ENCODE assay signal across 20 cellular contexts in genomic region chr6:79441222-79441621, GRCh38.
DNase-seq lines count a peak whose midpoint lies in the region; ATAC-seq, FAIRE-seq and TF ChIP-seq lines count a peak whose summit lies in the region.
"Had no signal": no experiment of that assay in that cellular context is flagged by ENCODE, and none has a peak within 500 bp of the region (broad histone marks: within the 10 kb centered on the region; RNA-seq: fewer than 3 reads in every experiment).

No MANE protein-coding gene starts in this region.

- H3K27ac ChIP-seq in mammary epithelial cell (ENCODE audit: insufficient read depth, low read depth, low read length) = no peak overlapping the region
- no peak overlapping the region for H3K27ac ChIP-seq in GM23338 (ENCODE audit: low read depth)
- H3K27ac ChIP-seq: 22Rv1, A549, C4-2B had no signal

- peaks cover 4% of the 10 kb centered on the region; the same call in 1 of the 2 replicates for H3K9me2 ChIP-seq in GM23338 (ENCODE audit: insufficient read depth)

- no peak overlapping the region for H3K9ac ChIP-seq in mammary epithelial cell (ENCODE audit: insufficient read depth, low read length)

- DNase-seq in mammary epithelial cell = peak; percentile 29
- no peak for DNase-seq in MCF 10A (ENCODE audit: unreplicated experiment)
- DNase-seq in bronchial epithelial cell (ENCODE audit: low read depth) = peak; percentile 83
- peak; percentile 77 for DNase-seq in epithelial cell of esophagus (ENCODE audit: low read depth)
- no peak for DNase-seq in osteocyte (ENCODE audit: extremely low spot score, unreplicated experiment)
- no peak for DNase-seq in NCI-H2227 treated with DMSO at 0.1 percent for 48 hours (lab: John Stamatoyannopoulos, UW)
- DNase-seq in NCI-H1048 (lab: John Stamatoyannopoulos, UW) = no peak
- DNase-seq in GM23338 (ENCODE audit: low spot score) = no peak
- DNase-seq: AML-193; Caco-2; CD4-positive, alpha-beta T cell had no signal

- no TSS peak for BruUV-seq in mammary epithelial cell (replicated peaks; lab: Mats Ljungman, UMichigan)
- BruUV-seq in MCF 10A (replicated peaks; lab: Mats Ljungman, UMichigan) = no TSS peak

- peaks cover 22% of the 10 kb centered on the region for H3K4me1 Mint-ChIP-seq in MCF 10A (ENCODE audit: insufficient read depth, unreplicated experiment)
- peaks cover 22% of the 10 kb centered on the region for H3K4me1 Mint-ChIP-seq in osteocyte (ENCODE audit: unreplicated experiment)
- no peaks in the 10 kb centered on the region for H3K4me1 Mint-ChIP-seq in GM23338

- FAIRE-seq in bronchial epithelial cell (lab: Jason Lieb, UNC) = no peak
- FAIRE-seq: A549, D721Med, G401.6, GM12891, GM19239, HepG2 had no signal

- no peak for ATAC-seq in GM23338
- ATAC-seq: A549, HepG2 had no signal

- intact Hi-C loops in mammary epithelial cell (cut with micrococcal nuclease) = no loop called here
- intact Hi-C loops in MCF 10A (cut with micrococcal nuclease) = no loop called here

- dilution Hi-C loops in mammary epithelial cell (cut with HindIII; ENCODE audit: low sequenced_read_pairs) = no loop called here

- H3K4me3 ChIP-seq in mammary epithelial cell (replicated peaks in 1 of 3; ENCODE audit: insufficient read depth in 1 of 3, low read depth in 2 of 3, low read length in 3 of 3) (no peak overlapping the region), bronchial epithelial cell (ENCODE audit: low read depth, low read length) (no peak overlapping the region), epithelial cell of esophagus (ENCODE audit: low read length) (no peak overlapping the region), GM23338 (no peak overlapping the region)
- H3K4me3 ChIP-seq: A549, HAP-1 had no signal

- peaks cover 3% of the 10 kb centered on the region for H3K9me3 ChIP-seq in mammary epithelial cell (replicated peaks; ENCODE audit: insufficient read depth, low read length)
- H3K9me3 ChIP-seq: A549, HAP-1 had no signal

- in situ Hi-C loops in mammary epithelial cell (cut with MboI; ENCODE audit: low sequenced_read_pairs in 2 of 2) = no loop called here

- H3K27me3 Mint-ChIP-seq in MCF 10A (ENCODE audit: insufficient read depth, unreplicated experiment) = no peaks in the 10 kb centered on the region
- H3K27me3 Mint-ChIP-seq in osteocyte (ENCODE audit: unreplicated experiment) = peaks cover under 1% of the 10 kb centered on the region
- H3K27me3 Mint-ChIP-seq in GM23338 (ENCODE audit: insufficient read depth, low read depth, poor library complexity) = peaks cover 2% of the 10 kb centered on the region
- H3K27me3 Mint-ChIP-seq: CD4-positive, alpha-beta T cell had no signal

- no peaks in the 10 kb centered on the region for H3K36me3 Mint-ChIP-seq in MCF 10A (ENCODE audit: insufficient read depth, unreplicated experiment)
- H3K36me3 Mint-ChIP-seq in osteocyte (ENCODE audit: unreplicated experiment) = peaks cover 5% of the 10 kb centered on the region
- H3K36me3 Mint-ChIP-seq in GM23338 (ENCODE audit: low read depth) = peaks cover 14% of the 10 kb centered on the region

- H3K4me2 ChIP-seq in mammary epithelial cell (ENCODE audit: insufficient read depth, low read depth, low read length) (no peak overlapping the region), GM23338 (no peak overlapping the region)
- H3K4me2 ChIP-seq: A549 had no signal

- H4K20me1 ChIP-seq in mammary epithelial cell (ENCODE audit: insufficient read depth, low read length) = no peaks in the 10 kb centered on the region
- H4K20me1 ChIP-seq in GM23338 (replicated peaks; ENCODE audit: insufficient read depth) = no peaks in the 10 kb centered on the region; the same call in 1 of the 2 replicates

- H3K79me2 ChIP-seq in mammary epithelial cell (ENCODE audit: insufficient read depth, low read length) (no peaks in the 10 kb centered on the region), GM23338 (replicated peaks; ENCODE audit: insufficient read depth) (no peaks in the 10 kb centered on the region)

- no peak overlapping the region for H2AFZ ChIP-seq in mammary epithelial cell (ENCODE audit: low read depth, low read length)
- H2AFZ ChIP-seq in GM23338 = no peak overlapping the region

- TF ChIP-seq CTCF in mammary epithelial cell (conservative IDR thresholded peaks at IDR 0.05 in 1 of 2, IDR thresholded peaks at IDR 0.05 in 1 of 2; ENCODE audit: extremely low read depth in 1 of 2, insufficient read depth in 1 of 2, low read depth in 1 of 2, low read length in 2 of 2) (no peak), MCF 10A (IDR thresholded peaks at IDR 0.05; ENCODE audit: unreplicated experiment) (no peak), bronchial epithelial cell (IDR thresholded peaks at IDR 0.05; ENCODE audit: insufficient read depth, low read length, severe bottlenecking) (no peak), epithelial cell of esophagus (IDR thresholded peaks at IDR 0.05; ENCODE audit: insufficient read depth, low read depth, low read length, missing control alignments) (no peak), osteocyte (IDR thresholded peaks at IDR 0.05) (no peak), GM23338 (conservative IDR thresholded peaks at IDR 0.05; ENCODE audit: low read depth in 2 of 2) (no peak)

- H3K4me1 ChIP-seq in mammary epithelial cell (ENCODE audit: insufficient read depth, low read length) (no peaks in the 10 kb centered on the region), GM23338 (ENCODE audit: insufficient read depth) (no peaks in the 10 kb centered on the region)
- H3K4me1 ChIP-seq: HAP-1 had no signal

- H3K27me3 ChIP-seq in mammary epithelial cell (ENCODE audit: insufficient read depth, low read length) = no peaks in the 10 kb centered on the region
- H3K27me3 ChIP-seq in bronchial epithelial cell (ENCODE audit: control insufficient read depth, insufficient read depth, low read length) = no peaks in the 10 kb centered on the region
- no peaks in the 10 kb centered on the region for H3K27me3 ChIP-seq in GM23338 (ENCODE audit: insufficient read depth)

- H3K36me3 ChIP-seq in mammary epithelial cell (ENCODE audit: insufficient read depth, low read length) (no peaks in the 10 kb centered on the region), bronchial epithelial cell (ENCODE audit: control insufficient read depth, insufficient read depth, low read length) (no peaks in the 10 kb centered on the region), GM23338 (ENCODE audit: insufficient read depth) (no peaks in the 10 kb centered on the region)
- H3K36me3 ChIP-seq: HAP-1 had no signal

- POLR2A ChIA-PET in MCF 10A (lab: Yijun Ruan, JAX) = interaction anchor here (1.0 to 3.6 kb wide), 2 partner anchors 12 to 14 kb away, joined by 3 to 17 read pairs; no protein-coding TSS in a partner anchor

- no peaks in the 10 kb centered on the region for H3F3A ChIP-seq in GM23338 (replicated peaks; ENCODE audit: low read depth)

- H3K4me3 Mint-ChIP-seq in MCF 10A (ENCODE audit: unreplicated experiment) (no peak overlapping the region), osteocyte (ENCODE audit: unreplicated experiment) (no peak overlapping the region), GM23338 (no peak overlapping the region)
- H3K4me3 Mint-ChIP-seq: CD4-positive, alpha-beta T cell had no signal

- H3K27ac Mint-ChIP-seq in MCF 10A (ENCODE audit: low read depth, unreplicated experiment) = no peak overlapping the region
- H3K27ac Mint-ChIP-seq in osteocyte (ENCODE audit: unreplicated experiment) = peak overlapping the region; percentile 50
- H3K27ac Mint-ChIP-seq in GM23338 = no peak overlapping the region
- H3K27ac Mint-ChIP-seq: CD4-positive, alpha-beta T cell had no signal

- CTCF ChIA-PET in mammary epithelial cell (lab: Charles Lee; ENCODE audit: low non-redundant PET) = no interaction called here
- CTCF ChIA-PET in MCF 10A (lab: Yijun Ruan, JAX) = interaction anchor here (0.6 to 1.5 kb wide), 2 partner anchors 12 to 112 kb away, joined by 3 read pairs; no protein-coding TSS in a partner anchor

- H3K9me3 Mint-ChIP-seq in MCF 10A (ENCODE audit: unreplicated experiment) (peaks cover 6% of the 10 kb centered on the region), osteocyte (ENCODE audit: unreplicated experiment) (peaks cover 23% of the 10 kb centered on the region), GM23338 (peaks cover 33% of the 10 kb centered on the region)

TF ChIP-seq in GM23338, 12 proteins besides CTCF, POLR2A, EP300 and RAD21 (continues in another document):
- TF ChIP-seq REST (IDR thresholded peaks at IDR 0.05; ENCODE audit: unreplicated experiment) (no peak), JUNB (IDR thresholded peaks at IDR 0.05; ENCODE audit: unreplicated experiment) (no peak), CREB1 (CRISPR knock-in tag; IDR thresholded peaks at IDR 0.05; ENCODE audit: low read depth) (no peak), ZNF331 (CRISPR knock-in tag; IDR thresholded peaks at IDR 0.05; ENCODE audit: low read depth) (no peak)

Comparison
In these comparisons a context has a peak if more than half of its experiments do, and no peak if none do; other contexts are left out.
1. DNase-seq: peak in mammary epithelial cell (single experiment), bronchial epithelial cell (single experiment) and epithelial cell of esophagus (single experiment); none in MCF 10A (single experiment), osteocyte (single experiment), NCI-H2227 treated with DMSO at 0.1 percent for 48 hours (single experiment), NCI-H1048 (single experiment) and GM23338 (single experiment).